Comparison of ENCODE assay signal across 21 cellular contexts in genomic region chr9:111610851-111611250, GRCh38. TPM values are rescaled to one million over a fixed set of nuclear protein-coding genes. Genes with fewer than 3 reads are reported as not detected.
DNase-seq lines count a peak whose midpoint lies in the region; ATAC-seq and TF ChIP-seq lines count a peak whose summit lies in the region.
"Had no signal": no experiment of that assay in that cellular context is flagged by ENCODE, and none has a peak within 500 bp of the region (broad histone marks: within the 10 kb centered on the region; RNA-seq: fewer than 3 reads in every experiment).

No MANE protein-coding gene starts in this region.

- DNase-seq in right lobe of liver (no peak), esophagus squamous epithelium (lab: John Stamatoyannopoulos, UW) (no peak), neural crest cell (ENCODE audit: low read depth, low spot score) (no peak), transverse colon (no peak), NCI-H1092 treated with DMSO at 0.1 percent for 48 hours (lab: John Stamatoyannopoulos, UW) (no peak)
- no peak for DNase-seq in activated naive CD4-positive, alpha-beta T cell treated with anti-CD3 and anti-CD28 coated beads, Interleukin-2, amount 50 U/mL, for 72 hours (ENCODE audit: low spot score in 2 of 2)
- DNase-seq: AML-193, DMS79, HFFc6, Karpas-422, NCI-H1436 treated with DMSO at 0.1 percent for 48 hours, NCI-H2029, NCI-H446 treated with DMSO at 0.1 percent for 48 hours, NCI-H82, OCI-M1, RPMI8226, SHP77 treated with DMSO at 0.1 percent for 48 hours had no signal

- H3K4me1 ChIP-seq in liver (ENCODE audit: control insufficient read depth in 4 of 4, insufficient read depth in 4 of 4, low read length in 3 of 4): peaks cover 0 to 29% (median 26%) of the 10 kb centered on the region in 4 donors
- H3K4me1 ChIP-seq in right lobe of liver: peaks cover 0 to 40% (median 17%) of the 10 kb centered on the region in 4 donors
- H3K4me1 ChIP-seq in esophagus squamous epithelium: peaks cover 6 to 36% (median 14%) of the 10 kb centered on the region in 3 donors
- H3K4me1 ChIP-seq in transverse colon: peaks cover 0 to 11% (median 3%) of the 10 kb centered on the region in 4 donors

- no peak for ATAC-seq in right lobe of liver
- ATAC-seq in activated naive CD4-positive, alpha-beta T cell treated with anti-CD3 and anti-CD28 coated beads, Interleukin-2, amount 50 U/mL, for 72 hours: no peak
- ATAC-seq in HG02642 (IDR thresholded peaks at IDR 0.05; ENCODE audit: poor library complexity, unreplicated experiment): no peak

- TF ChIP-seq EP300 in transverse colon (IDR thresholded peaks at IDR 0.05; ENCODE audit: low read depth): no peak

- no peaks in the 10 kb centered on the region for H3K9me3 ChIP-seq in liver (ENCODE audit: control insufficient read depth in 4 of 4, low read length in 3 of 4)
- no peaks in the 10 kb centered on the region for H3K9me3 ChIP-seq in right lobe of liver
- H3K9me3 ChIP-seq in esophagus squamous epithelium: no peaks in the 10 kb centered on the region
- no peaks in the 10 kb centered on the region for H3K9me3 ChIP-seq in transverse colon

- intact Hi-C loops in right lobe of liver (cut with DNase I): no loop called here
- intact Hi-C loops in esophagus squamous epithelium (cut with DNase I): no loop called here
- intact Hi-C loops in transverse colon (cut with DNase I; ENCODE audit: low total_unique reads): no loop called here

- H3K27me3 Mint-ChIP-seq in neural crest cell (ENCODE audit: low read depth): peaks cover 4% of the 10 kb centered on the region

- WGBS in liver: 79% methylated on average over 7 of the region's 7 CpGs
- WGBS in right lobe of liver (ENCODE audit: insufficient coverage, low coverage, low lambda C conversion rate, missing lambda C conversion rate): 70% methylated on average over 7 of the region's 7 CpGs
- 37 to 38% methylated on average over 7 of the region's 7 CpGs for WGBS in esophagus squamous epithelium, 2 donors
- 44 to 69% methylated on average over 7 of the region's 7 CpGs for WGBS in transverse colon (ENCODE audit: low coverage in 1 of 2), 2 donors

- peak overlapping the region in 1 of 2 donors; percentile 14 for H3K9ac ChIP-seq in liver (ENCODE audit: low read depth in 1 of 2, low read length in 2 of 2)

- no peak overlapping the region for H3K4me3 ChIP-seq in liver (ENCODE audit: low read depth in 1 of 3, low read length in 3 of 3)
- H3K4me3 ChIP-seq in right lobe of liver: no peak overlapping the region
- no peak overlapping the region for H3K4me3 ChIP-seq in esophagus squamous epithelium
- no peak overlapping the region for H3K4me3 ChIP-seq in transverse colon

- in situ Hi-C loops in transverse colon (cut with MboI; ENCODE audit: low pct_ligation_motif_present in 1 of 4, low pct_unique_long_range_greater_than_20kb in 1 of 4, low sequenced_read_pairs in 3 of 4): loop anchor here in 1 of 4 donors (25.0 kb wide), 1 partner anchor 451 kb away; no protein-coding TSS in a partner anchor

- H3K4me3 Mint-ChIP-seq in neural crest cell: no peak overlapping the region
- H3K4me3 Mint-ChIP-seq: HFFc6 had no signal

- H3K27ac ChIP-seq in liver (ENCODE audit: low read depth in 1 of 2, low read length in 2 of 2) (peak overlapping the region; percentile 49 to 69), right lobe of liver (peak overlapping the region in 1 of 3 donors; percentile 80), esophagus squamous epithelium (peak overlapping the region in 3 of 4 donors; percentile 60 to 85 (median 65)), transverse colon (no peak overlapping the region)
- H3K27ac ChIP-seq: 22Rv1, C4-2B had no signal

- no peak for TF ChIP-seq RAD21 in liver (IDR thresholded peaks at IDR 0.05)

- no peaks in the 10 kb centered on the region for H3K4me1 Mint-ChIP-seq in neural crest cell

- H3K27ac Mint-ChIP-seq in neural crest cell (ENCODE audit: unreplicated experiment): peak overlapping the region; percentile 48
- H3K27ac Mint-ChIP-seq in activated naive CD4-positive, alpha-beta T cell treated with anti-CD3 and anti-CD28 coated beads, Interleukin-2, amount 50 U/mL, for 72 hours: no peak overlapping the region
- H3K27ac Mint-ChIP-seq: HFFc6 had no signal

- TF ChIP-seq POLR2A in right lobe of liver (IDR thresholded peaks at IDR 0.05) (no peak), esophagus squamous epithelium (IDR thresholded peaks at IDR 0.05) (no peak), transverse colon (IDR thresholded peaks at IDR 0.05) (no peak)

- no peaks in the 10 kb centered on the region for H3K36me3 Mint-ChIP-seq in neural crest cell (ENCODE audit: low read depth)
- no peaks in the 10 kb centered on the region for H3K36me3 Mint-ChIP-seq in activated naive CD4-positive, alpha-beta T cell treated with anti-CD3 and anti-CD28 coated beads, Interleukin-2, amount 50 U/mL, for 72 hours

- H3K27me3 ChIP-seq in liver (ENCODE audit: control insufficient read depth in 4 of 4, insufficient read depth in 4 of 4, low read length in 3 of 4) (no peaks in the 10 kb centered on the region), right lobe of liver (no peaks in the 10 kb centered on the region), esophagus squamous epithelium (peaks cover 0 to 9% (median 0%) of the 10 kb centered on the region in 4 donors), transverse colon (peaks cover 7% of the 10 kb centered on the region)

- no peak for TF ChIP-seq CTCF in liver (IDR thresholded peaks at IDR 0.05; ENCODE audit: low read depth, low read length, missing input control)
- TF ChIP-seq CTCF in right lobe of liver (IDR thresholded peaks at IDR 0.05): no peak
- TF ChIP-seq CTCF in esophagus squamous epithelium (IDR thresholded peaks at IDR 0.05): no peak
- TF ChIP-seq CTCF in neural crest cell (conservative IDR thresholded peaks at IDR 0.05): no peak
- TF ChIP-seq CTCF in transverse colon (IDR thresholded peaks at IDR 0.05): no peak

- H3K9me3 Mint-ChIP-seq in neural crest cell: no peaks in the 10 kb centered on the region
- no peaks in the 10 kb centered on the region for H3K9me3 Mint-ChIP-seq in activated naive CD4-positive, alpha-beta T cell treated with anti-CD3 and anti-CD28 coated beads, Interleukin-2, amount 50 U/mL, for 72 hours
- H3K9me3 Mint-ChIP-seq: HFFc6 had no signal

- H3K36me3 ChIP-seq in liver (ENCODE audit: control insufficient read depth in 4 of 4, insufficient read depth in 3 of 4, low read depth in 1 of 4, low read length in 3 of 4): no peaks in the 10 kb centered on the region
- H3K36me3 ChIP-seq in right lobe of liver: no peaks in the 10 kb centered on the region
- no peaks in the 10 kb centered on the region for H3K36me3 ChIP-seq in esophagus squamous epithelium
- H3K36me3 ChIP-seq in transverse colon: no peaks in the 10 kb centered on the region

TF ChIP-seq in liver, 16 proteins besides CTCF, POLR2A, EP300 and RAD21 (continues in another document):
- TF ChIP-seq, protein P1, sequence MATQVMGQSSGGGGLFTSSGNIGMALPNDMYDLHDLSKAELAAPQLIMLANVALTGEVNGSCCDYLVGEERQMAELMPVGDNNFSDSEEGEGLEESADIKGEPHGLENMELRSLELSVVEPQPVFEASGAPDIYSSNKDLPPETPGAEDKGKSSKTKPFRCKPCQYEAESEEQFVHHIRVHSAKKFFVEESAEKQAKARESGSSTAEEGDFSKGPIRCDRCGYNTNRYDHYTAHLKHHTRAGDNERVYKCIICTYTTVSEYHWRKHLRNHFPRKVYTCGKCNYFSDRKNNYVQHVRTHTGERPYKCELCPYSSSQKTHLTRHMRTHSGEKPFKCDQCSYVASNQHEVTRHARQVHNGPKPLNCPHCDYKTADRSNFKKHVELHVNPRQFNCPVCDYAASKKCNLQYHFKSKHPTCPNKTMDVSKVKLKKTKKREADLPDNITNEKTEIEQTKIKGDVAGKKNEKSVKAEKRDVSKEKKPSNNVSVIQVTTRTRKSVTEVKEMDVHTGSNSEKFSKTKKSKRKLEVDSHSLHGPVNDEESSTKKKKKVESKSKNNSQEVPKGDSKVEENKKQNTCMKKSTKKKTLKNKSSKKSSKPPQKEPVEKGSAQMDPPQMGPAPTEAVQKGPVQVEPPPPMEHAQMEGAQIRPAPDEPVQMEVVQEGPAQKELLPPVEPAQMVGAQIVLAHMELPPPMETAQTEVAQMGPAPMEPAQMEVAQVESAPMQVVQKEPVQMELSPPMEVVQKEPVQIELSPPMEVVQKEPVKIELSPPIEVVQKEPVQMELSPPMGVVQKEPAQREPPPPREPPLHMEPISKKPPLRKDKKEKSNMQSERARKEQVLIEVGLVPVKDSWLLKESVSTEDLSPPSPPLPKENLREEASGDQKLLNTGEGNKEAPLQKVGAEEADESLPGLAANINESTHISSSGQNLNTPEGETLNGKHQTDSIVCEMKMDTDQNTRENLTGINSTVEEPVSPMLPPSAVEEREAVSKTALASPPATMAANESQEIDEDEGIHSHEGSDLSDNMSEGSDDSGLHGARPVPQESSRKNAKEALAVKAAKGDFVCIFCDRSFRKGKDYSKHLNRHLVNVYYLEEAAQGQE (IDR thresholded peaks at IDR 0.05): no peak
- TF ChIP-seq EGR1 (IDR thresholded peaks at IDR 0.05; ENCODE audit: low read depth in 2 of 2): no peak
- no peak for TF ChIP-seq RXRA (IDR thresholded peaks at IDR 0.05)
- TF ChIP-seq HNF4G (IDR thresholded peaks at IDR 0.05): no peak

RNA-seq across cellular contexts. Expression of gene PTGR1, which starts 11.4 kb away (rescaled TPM):
- total RNA-seq in liver (100 to 1,000 TPM in 1 of 2 donors, 10 to 100 TPM in 1; 53.1 to 324 TPM), right lobe of liver (1,000 to 10,000 TPM in 1 of 6 experiments, 100 to 1,000 TPM in 5; 477 to 1,242 (median 773) TPM), esophagus squamous epithelium (100 to 1,000 TPM in 3 of 4 donors, 10 to 100 TPM in 1; 61.6 to 304 (median 170) TPM), neural crest cell (51.5 and 61.7 TPM in 2 replicates), transverse colon (10 to 100 TPM in 3 of 4 donors, 1 to 10 TPM in 1; 2.6 to 90.0 (median 51.6) TPM)
- 100 to 1,000 TPM; 618 to 784 TPM for polyA plus RNA-seq in liver
- total RNA-seq in activated naive CD4-positive, alpha-beta T cell treated with anti-CD3 and anti-CD28 coated beads, Interleukin-2, amount 50 U/mL, for 72 hours: 10 to 100 TPM in 1 of 2 donors, under 1 TPM in 1; 0.59 to 14.5 TPM

RNA-seq across cellular contexts. Expression of gene DNAJC25, which starts 20.3 kb away (rescaled TPM):
- total RNA-seq in liver (10 to 100 TPM in 1 of 2 donors, 1 to 10 TPM in 1; 9.3 to 17.8 TPM), right lobe of liver (10 to 100 TPM; 12.2 to 32.8 (median 18.2) TPM), esophagus squamous epithelium (1 to 10 TPM; 7.2 to 8.7 (median 7.6) TPM), neural crest cell (6.0 and 6.3 TPM in 2 replicates), transverse colon (10 to 100 TPM; 10.1 to 19.4 (median 15.3) TPM)
- 10 to 100 TPM; 15.0 to 15.6 TPM for polyA plus RNA-seq in liver
- total RNA-seq in activated naive CD4-positive, alpha-beta T cell treated with anti-CD3 and anti-CD28 coated beads, Interleukin-2, amount 50 U/mL, for 72 hours: 1 to 10 TPM; 4.2 to 4.4 TPM

RNA-seq across cellular contexts. Expression of gene GNG10, which starts 50.6 kb away (rescaled TPM):
- total RNA-seq in liver: 10 to 100 TPM; 15.9 to 20.2 TPM
- 10 to 100 TPM; 22.4 to 24.3 TPM for polyA plus RNA-seq in liver
- total RNA-seq in right lobe of liver: 10 to 100 TPM in 3 of 6 experiments, 1 to 10 TPM in 3; 8.1 to 23.8 (median 14.0) TPM
- 10 to 100 TPM in 3 of 4 donors, 1 to 10 TPM in 1; 9.0 to 54.9 (median 37.8) TPM for total RNA-seq in esophagus squamous epithelium
- 37.8 and 38.1 TPM in 2 replicates for total RNA-seq in neural crest cell
- 10 to 100 TPM in 1 of 2 donors, 1 to 10 TPM in 1; 7.0 to 27.3 TPM for total RNA-seq in activated naive CD4-positive, alpha-beta T cell treated with anti-CD3 and anti-CD28 coated beads, Interleukin-2, amount 50 U/mL, for 72 hours
- 10 to 100 TPM in 3 of 4 donors, 1 to 10 TPM in 1; 3.7 to 48.7 (median 30.0) TPM for total RNA-seq in transverse colon

Comparison
In these comparisons a context has a peak if more than half of its experiments do, and no peak if none do; other contexts are left out.
1. H3K27ac ChIP-seq: peak in liver (2 of 2) and esophagus squamous epithelium (3 of 4); none in transverse colon (0 of 4).